ENCODE assay signal across 13 cellular contexts in genomic region chr2:27079233-27080139, GRCh38. TPM values are rescaled to one million over a fixed set of nuclear protein-coding genes. Genes with fewer than 3 reads are reported as not detected.
DNase-seq lines count a peak whose midpoint lies in the region; ATAC-seq and TF ChIP-seq lines count a peak whose summit lies in the region.
"Had no signal": no experiment of that assay in that cellular context is flagged by ENCODE, and none has a peak within 500 bp of the region (broad histone marks: within the 10 kb centered on the region; RNA-seq: fewer than 3 reads in every experiment).

No MANE protein-coding gene starts in this region.

- no peaks in the 10 kb centered on the region for H3K36me3 ChIP-seq in mucosa of descending colon (ENCODE audit: low read depth)

- H3K27ac Mint-ChIP-seq in activated naive CD8-positive, alpha-beta T cell treated with anti-CD3 and anti-CD28 coated beads, Interleukin-2, amount 10 ng/mL, durations not matched to agents 7 days and 5 days: peak overlapping the region; percentile 56
- H3K27ac Mint-ChIP-seq in activated naive CD8-positive, alpha-beta T cell treated with anti-CD3 and anti-CD28 coated beads, Interleukin-2, amount 50 U/mL, for 24 hours: no peak overlapping the region
- peak overlapping the region; percentile 82 for H3K27ac Mint-ChIP-seq in chondrocyte (ENCODE audit: unreplicated experiment)
- H3K27ac Mint-ChIP-seq in type B pancreatic cell: no peak overlapping the region
- H3K27ac Mint-ChIP-seq: T-helper 17 cell had no signal

- DNase-seq in activated naive CD8-positive, alpha-beta T cell treated with anti-CD3 and anti-CD28 coated beads, Interleukin-2, amount 10 ng/mL, durations not matched to agents 7 days and 5 days: no peak
- no peak for DNase-seq in activated naive CD8-positive, alpha-beta T cell treated with anti-CD3 and anti-CD28 coated beads, Interleukin-2, amount 50 U/mL, for 24 hours
- DNase-seq in chondrocyte (ENCODE audit: low spot score) (no peak), mucosa of descending colon (no peak), type B pancreatic cell (ENCODE audit: extremely low spot score, unreplicated experiment) (no peak), iPS-NIHi7 (ENCODE audit: extremely low spot score) (no peak)
- no peak for DNase-seq in stimulated activated naive CD4-positive, alpha-beta T cell treated with Interleukin-2 at 50 U/mL for 16 hours (lab: John Stamatoyannopoulos, UW)
- DNase-seq: CD8-positive, alpha-beta memory T cell; H9; NCI-H2171 treated with DMSO at 0.1 percent for 48 hours; T-helper 17 cell had no signal

- no peaks in the 10 kb centered on the region for H3K9me3 Mint-ChIP-seq in activated naive CD8-positive, alpha-beta T cell treated with anti-CD3 and anti-CD28 coated beads, Interleukin-2, amount 10 ng/mL, durations not matched to agents 7 days and 5 days
- H3K9me3 Mint-ChIP-seq in activated naive CD8-positive, alpha-beta T cell treated with anti-CD3 and anti-CD28 coated beads, Interleukin-2, amount 50 U/mL, for 24 hours: no peaks in the 10 kb centered on the region
- no peaks in the 10 kb centered on the region for H3K9me3 Mint-ChIP-seq in chondrocyte (ENCODE audit: low read depth)
- no peaks in the 10 kb centered on the region for H3K9me3 Mint-ChIP-seq in type B pancreatic cell
- H3K9me3 Mint-ChIP-seq: CD8-positive, alpha-beta memory T cell; H9 had no signal

- no peak overlapping the region for H3K4me3 Mint-ChIP-seq in activated naive CD8-positive, alpha-beta T cell treated with anti-CD3 and anti-CD28 coated beads, Interleukin-2, amount 10 ng/mL, durations not matched to agents 7 days and 5 days
- no peak overlapping the region for H3K4me3 Mint-ChIP-seq in activated naive CD8-positive, alpha-beta T cell treated with anti-CD3 and anti-CD28 coated beads, Interleukin-2, amount 50 U/mL, for 24 hours
- H3K4me3 Mint-ChIP-seq in chondrocyte (ENCODE audit: unreplicated experiment) (peak overlapping the region; percentile 90), type B pancreatic cell (peak overlapping the region; percentile 81)
- H3K4me3 Mint-ChIP-seq: T-helper 17 cell had no signal

- peaks cover 41% of the 10 kb centered on the region for H3K4me1 Mint-ChIP-seq in activated naive CD8-positive, alpha-beta T cell treated with anti-CD3 and anti-CD28 coated beads, Interleukin-2, amount 10 ng/mL, durations not matched to agents 7 days and 5 days
- H3K4me1 Mint-ChIP-seq in activated naive CD8-positive, alpha-beta T cell treated with anti-CD3 and anti-CD28 coated beads, Interleukin-2, amount 50 U/mL, for 24 hours: peaks cover 41% of the 10 kb centered on the region
- H3K4me1 Mint-ChIP-seq in chondrocyte (ENCODE audit: low read depth) (peaks cover 59% of the 10 kb centered on the region), type B pancreatic cell (ENCODE audit: unreplicated experiment) (peaks cover 50% of the 10 kb centered on the region)

- no peak for ATAC-seq in activated naive CD8-positive, alpha-beta T cell treated with anti-CD3 and anti-CD28 coated beads, Interleukin-2, amount 10 ng/mL, durations not matched to agents 7 days and 5 days (ENCODE audit: low read depth)
- no peak for ATAC-seq in activated naive CD8-positive, alpha-beta T cell treated with anti-CD3 and anti-CD28 coated beads, Interleukin-2, amount 50 U/mL, for 24 hours
- no peak for ATAC-seq in mucosa of descending colon
- no peak for ATAC-seq in HG02938 (IDR thresholded peaks at IDR 0.05; ENCODE audit: unreplicated experiment)
- ATAC-seq: T-helper 17 cell had no signal

- H3K4me1 ChIP-seq in mucosa of descending colon (ENCODE audit: low read depth): peaks cover 28% of the 10 kb centered on the region

- H3K27me3 Mint-ChIP-seq in activated naive CD8-positive, alpha-beta T cell treated with anti-CD3 and anti-CD28 coated beads, Interleukin-2, amount 10 ng/mL, durations not matched to agents 7 days and 5 days: no peaks in the 10 kb centered on the region
- no peaks in the 10 kb centered on the region for H3K27me3 Mint-ChIP-seq in activated naive CD8-positive, alpha-beta T cell treated with anti-CD3 and anti-CD28 coated beads, Interleukin-2, amount 50 U/mL, for 24 hours
- no peaks in the 10 kb centered on the region for H3K27me3 Mint-ChIP-seq in chondrocyte (ENCODE audit: low read depth)
- peaks cover 21% of the 10 kb centered on the region for H3K27me3 Mint-ChIP-seq in type B pancreatic cell
- H3K27me3 Mint-ChIP-seq: activated naive CD8-positive, alpha-beta T cell; T-helper 17 cell had no signal

- TF ChIP-seq CTCF in chondrocyte (IDR thresholded peaks at IDR 0.05) (no peak), mucosa of descending colon (IDR thresholded peaks at IDR 0.05) (no peak), type B pancreatic cell (conservative IDR thresholded peaks at IDR 0.05) (no peak)

- H3K4me3 ChIP-seq in mucosa of descending colon: peak overlapping the region; percentile 11

- H3K9me3 ChIP-seq in mucosa of descending colon: no peaks in the 10 kb centered on the region

- H3K36me3 Mint-ChIP-seq in activated naive CD8-positive, alpha-beta T cell treated with anti-CD3 and anti-CD28 coated beads, Interleukin-2, amount 10 ng/mL, durations not matched to agents 7 days and 5 days: no peaks in the 10 kb centered on the region
- H3K36me3 Mint-ChIP-seq in activated naive CD8-positive, alpha-beta T cell treated with anti-CD3 and anti-CD28 coated beads, Interleukin-2, amount 50 U/mL, for 24 hours (ENCODE audit: low read depth): no peaks in the 10 kb centered on the region
- H3K36me3 Mint-ChIP-seq in chondrocyte (ENCODE audit: low read depth): peaks cover 7% of the 10 kb centered on the region
- peaks cover 5% of the 10 kb centered on the region for H3K36me3 Mint-ChIP-seq in type B pancreatic cell
- H3K36me3 Mint-ChIP-seq: activated naive CD8-positive, alpha-beta T cell; CD8-positive, alpha-beta memory T cell had no signal

- POLR2A ChIA-PET in activated naive CD8-positive, alpha-beta T cell treated with anti-CD3 and anti-CD28 coated beads, Interleukin-2, amount 10 ng/mL, durations not matched to agents 7 days and 5 days (lab: Charles Lee): interaction anchor here (10.4 kb wide), 1 partner anchor 6 kb away, joined by 113 read pairs; the partner anchor contains the start of gene OST4

- intact Hi-C loops in mucosa of descending colon (cut with DNase I, micrococcal nuclease): loop anchor here in 1 of 2 donors (10.0 kb wide), 2 partner anchors 45 to 115 kb away; partner anchors contain the start of gene TMEM214

RNA-seq across cellular contexts. Expression of gene EMILIN1, which starts 1.1 kb away (rescaled TPM):
- total RNA-seq in activated naive CD8-positive, alpha-beta T cell treated with anti-CD3 and anti-CD28 coated beads, Interleukin-2, amount 10 ng/mL, durations not matched to agents 7 days and 5 days: 1 to 10 TPM in 1 of 2 experiments, under 1 TPM in 1; 0.91 to 1.2 TPM
- total RNA-seq in chondrocyte (180 to 235 TPM (median 182 TPM) in 3 replicates), mucosa of descending colon (100 to 1,000 TPM in 1 of 3 donors, 10 to 100 TPM in 2; 12.1 to 256 (median 42.3) TPM), type B pancreatic cell (ENCODE audit: low replicate concordance) (2.7 and 60.7 TPM in 2 replicates)

RNA-seq across cellular contexts. Expression of gene KHK, which starts 7.1 kb away (rescaled TPM):
- total RNA-seq in activated naive CD8-positive, alpha-beta T cell treated with anti-CD3 and anti-CD28 coated beads, Interleukin-2, amount 10 ng/mL, durations not matched to agents 7 days and 5 days: 10 to 100 TPM; 13.1 to 13.7 TPM
- total RNA-seq in chondrocyte (1.2 to 1.9 TPM (median 1.3 TPM) in 3 replicates), mucosa of descending colon (10 to 100 TPM in 1 of 3 donors, 1 to 10 TPM in 2; 6.3 to 14.7 (median 8.1) TPM), type B pancreatic cell (ENCODE audit: low replicate concordance) (14.7 and 28.4 TPM in 2 replicates)

RNA-seq across cellular contexts. Expression of gene OST4, which starts 8.0 kb away (rescaled TPM):
- total RNA-seq in activated naive CD8-positive, alpha-beta T cell treated with anti-CD3 and anti-CD28 coated beads, Interleukin-2, amount 10 ng/mL, durations not matched to agents 7 days and 5 days: 100 to 1,000 TPM; 302 to 325 TPM
- total RNA-seq in chondrocyte (473 to 494 TPM (median 478 TPM) in 3 replicates), mucosa of descending colon (100 to 1,000 TPM; 245 to 280 (median 254) TPM), type B pancreatic cell (ENCODE audit: low replicate concordance) (298 and 401 TPM in 2 replicates)

RNA-seq across cellular contexts. Expression of gene AGBL5, which starts 28.0 kb away (rescaled TPM):
- total RNA-seq in activated naive CD8-positive, alpha-beta T cell treated with anti-CD3 and anti-CD28 coated beads, Interleukin-2, amount 10 ng/mL, durations not matched to agents 7 days and 5 days: 10 to 100 TPM; 14.9 to 18.0 TPM
- total RNA-seq in chondrocyte: 14.0 to 31.8 TPM (median 16.3 TPM) in 3 replicates
- total RNA-seq in mucosa of descending colon: 10 to 100 TPM; 16.7 to 20.0 (median 19.2) TPM
- total RNA-seq in type B pancreatic cell (ENCODE audit: low replicate concordance): 24.3 and 57.3 TPM in 2 replicates

RNA-seq across cellular contexts. Expression of gene CGREF1, which starts 39.4 kb away (rescaled TPM):
- 1 to 10 TPM; 1.6 TPM for total RNA-seq in activated naive CD8-positive, alpha-beta T cell treated with anti-CD3 and anti-CD28 coated beads, Interleukin-2, amount 10 ng/mL, durations not matched to agents 7 days and 5 days
- total RNA-seq in chondrocyte: 9.6 to 15.9 TPM (median 13.5 TPM) in 3 replicates
- total RNA-seq in mucosa of descending colon: 1 to 10 TPM in 2 of 3 donors, under 1 TPM in 1; 0.41 to 1.9 (median 1.5) TPM
- 1.8 and 2.4 TPM in 2 replicates for total RNA-seq in type B pancreatic cell (ENCODE audit: low replicate concordance)
- total RNA-seq: T-helper 17 cell had no signal

Comparison
In these comparisons a context has a peak if more than half of its experiments do, and no peak if none do; other contexts are left out.
1. H3K27ac Mint-ChIP-seq: peak in activated naive CD8-positive, alpha-beta T cell treated with anti-CD3 and anti-CD28 coated beads, Interleukin-2, amount 10 ng/mL, durations not matched to agents 7 days and 5 days (single experiment) and chondrocyte (single experiment); none in activated naive CD8-positive, alpha-beta T cell treated with anti-CD3 and anti-CD28 coated beads, Interleukin-2, amount 50 U/mL, for 24 hours (single experiment) and type B pancreatic cell (single experiment).
2. H3K4me3 Mint-ChIP-seq: peak in chondrocyte (single experiment) and type B pancreatic cell (single experiment); none in activated naive CD8-positive, alpha-beta T cell treated with anti-CD3 and anti-CD28 coated beads, Interleukin-2, amount 10 ng/mL, durations not matched to agents 7 days and 5 days (single experiment) and activated naive CD8-positive, alpha-beta T cell treated with anti-CD3 and anti-CD28 coated beads, Interleukin-2, amount 50 U/mL, for 24 hours (single experiment).